Comparison of ENCODE assay signal across 8 cellular contexts in genomic region chr2:24360050-24360962, GRCh38. TPM values are rescaled to one million over a fixed set of nuclear protein-coding genes. Genes with fewer than 3 reads are reported as not detected.
DNase-seq lines count a peak whose midpoint lies in the region; ATAC-seq, FAIRE-seq and TF ChIP-seq lines count a peak whose summit lies in the region.

TSS of gene ITSN2 (minus strand) at chr2:24360536. CDS start at chr2:24328082, 32,454 bp downstream.

- DNase-seq in H9 (peak; percentile 82), M059J (ENCODE audit: low read depth) (peak; percentile 66), head of caudate nucleus (peak; percentile 28 to 91 (median 78)), pancreas (peak; percentile 78 to 94 (median 84)), thyroid gland (peak; percentile 88)
- DNase-seq in activated naive CD8-positive, alpha-beta T cell treated with anti-CD3 and anti-CD28 coated beads for 36 hours, result peak; percentile 89

- H3K14ac ChIP-seq in H9 (ENCODE audit: insufficient read depth, low read length), result peak within 1 kb of the TSS; percentile 82; the same call in 1 of the 2 replicates

- TF ChIP-seq CTCF in H9 (conservative IDR thresholded peaks at IDR 0.05) (no peak), SU-DHL-6 (IDR thresholded peaks at IDR 0.05; ENCODE audit: insufficient read depth, low read length, poor library complexity, severe bottlenecking) (no peak), pancreas (IDR thresholded peaks at IDR 0.05) (no peak), thyroid gland (IDR thresholded peaks at IDR 0.05) (no peak)

- no peak within 1 kb of the TSS for H2BK5ac ChIP-seq in H9 (ENCODE audit: insufficient read length, low read length)

- H3K56ac ChIP-seq in H9 (ENCODE audit: insufficient read length, low read depth, low read length), result no peak within 1 kb of the TSS

- no peaks in the 10 kb centered on the region; a peak in 1 of 5 replicates for H3K9me3 Mint-ChIP-seq in H9
- H3K9me3 Mint-ChIP-seq in activated naive CD8-positive, alpha-beta T cell treated with anti-CD3 and anti-CD28 coated beads for 36 hours, result peaks cover 3% of the 10 kb centered on the region

- H3K4me3 ChIP-seq in GM08714 (ENCODE audit: low read length) (peak within 1 kb of the TSS; percentile 99), SU-DHL-6 (ENCODE audit: insufficient read depth, low read length, poor library complexity, severe bottlenecking) (peak within 1 kb of the TSS; percentile 95), pancreas (peak within 1 kb of the TSS; percentile 80 to 99 (median 98)), thyroid gland (replicated peaks in 1 of 3) (peak within 1 kb of the TSS; percentile 81 to 98 (median 81))

- H2BK20ac ChIP-seq in H9 (ENCODE audit: low read depth, low read length, poor library complexity, severe bottlenecking), result no peak within 1 kb of the TSS

- no peak within 1 kb of the TSS for H4K91ac ChIP-seq in H9 (ENCODE audit: insufficient read length, low read depth, low read length)

- H3K27ac Mint-ChIP-seq in H9, result peak within 1 kb of the TSS in 2 of 3 experiments; percentile 27 to 49; a peak in 2 of 7 replicates
- H3K27ac Mint-ChIP-seq in activated naive CD8-positive, alpha-beta T cell treated with anti-CD3 and anti-CD28 coated beads for 36 hours, result peak within 1 kb of the TSS; percentile 91

- peaks cover 18% of the 10 kb centered on the region for H3K27me3 Mint-ChIP-seq in H9 (ENCODE audit: low read depth)
- no peaks in the 10 kb centered on the region for H3K27me3 Mint-ChIP-seq in activated naive CD8-positive, alpha-beta T cell treated with anti-CD3 and anti-CD28 coated beads for 36 hours

- H3K4me3 Mint-ChIP-seq in H9, result peak within 1 kb of the TSS; percentile 77 to 89
- peak within 1 kb of the TSS; percentile 82 for H3K4me3 Mint-ChIP-seq in activated naive CD8-positive, alpha-beta T cell treated with anti-CD3 and anti-CD28 coated beads for 36 hours

- H2BK15ac ChIP-seq in H9 (ENCODE audit: low read depth, low read length), result no peak within 1 kb of the TSS

- H3K9me2 ChIP-seq in SU-DHL-6 (replicated peaks; ENCODE audit: insufficient read depth, low read length), result no peaks in the 10 kb centered on the region

- H4K20me1 ChIP-seq in H9 (ENCODE audit: control insufficient read depth, insufficient read depth, insufficient read length), result no peaks in the 10 kb centered on the region
- no peaks in the 10 kb centered on the region for H4K20me1 ChIP-seq in SU-DHL-6 (ENCODE audit: low read depth, low read length)

- H3K27me3 ChIP-seq in H9 (ENCODE audit: insufficient read depth, low read length) (no peaks in the 10 kb centered on the region), SU-DHL-6 (ENCODE audit: low read length) (no peaks in the 10 kb centered on the region), pancreas (no peaks in the 10 kb centered on the region), thyroid gland (no peaks in the 10 kb centered on the region)

- H3K27ac ChIP-seq in H9 (ENCODE audit: insufficient read length, low read depth, low read length) (no peak within 1 kb of the TSS), SU-DHL-6 (ENCODE audit: low read depth, low read length) (peak within 1 kb of the TSS; percentile 69), pancreas (peak within 1 kb of the TSS; percentile 97 to 99 (median 98)), thyroid gland (peak within 1 kb of the TSS; percentile 95 to 97 (median 96))

- no peak within 1 kb of the TSS for H3K23ac ChIP-seq in H9 (ENCODE audit: insufficient read length, low read depth, low read length)

- no peak within 1 kb of the TSS for H2BK12ac ChIP-seq in H9 (ENCODE audit: insufficient read length, low read depth, low read length)

- no CpG with 5 or more reads among the region's 96 CpGs for WGBS in H9 (ENCODE audit: extremely low coverage, insufficient read length, low lambda C conversion rate)
- 1% methylated on average over 64 to 95 of the region's 96 CpGs for WGBS in pancreas, 2 donors
- WGBS in thyroid gland, 2 donors, result 1 to 6% methylated on average over 19 to 34 of the region's 96 CpGs

- H3K4ac ChIP-seq in H9 (ENCODE audit: low read depth, low read length), result no peak within 1 kb of the TSS

- H3K79me2 ChIP-seq in H9 (ENCODE audit: insufficient read depth, low read length) (no peaks in the 10 kb centered on the region), SU-DHL-6 (ENCODE audit: insufficient read depth, low read length) (peaks cover 45% of the 10 kb centered on the region)

- H3K36me3 ChIP-seq in SU-DHL-6 (ENCODE audit: low read length) (no peaks in the 10 kb centered on the region), pancreas (no peaks in the 10 kb centered on the region), thyroid gland (no peaks in the 10 kb centered on the region)

- H2AK5ac ChIP-seq in H9 (ENCODE audit: insufficient read length, low read length), result no peak within 1 kb of the TSS

- no peak within 1 kb of the TSS for H4K5ac ChIP-seq in H9 (ENCODE audit: insufficient read length, low read depth, low read length)

- no peak within 1 kb of the TSS for H4K8ac ChIP-seq in H9 (replicated peaks; ENCODE audit: insufficient read length, low read depth, low read length)

- H3K4me1 Mint-ChIP-seq in H9, result peaks cover 11 to 12% of the 10 kb centered on the region in 2 experiments
- H3K4me1 Mint-ChIP-seq in activated naive CD8-positive, alpha-beta T cell treated with anti-CD3 and anti-CD28 coated beads for 36 hours, result peaks cover 23% of the 10 kb centered on the region

- no peak within 1 kb of the TSS for H2BK120ac ChIP-seq in H9 (ENCODE audit: low read depth, low read length, poor library complexity, severe bottlenecking)

- no peak for FAIRE-seq in pancreas (lab: Jason Lieb, UNC)

- H3K9me3 ChIP-seq in H9 (ENCODE audit: control insufficient read depth, low read depth, low read length) (no peaks in the 10 kb centered on the region), SU-DHL-6 (ENCODE audit: insufficient read depth, low read length) (no peaks in the 10 kb centered on the region), pancreas (no peaks in the 10 kb centered on the region), thyroid gland (no peaks in the 10 kb centered on the region)

- H3K4me1 ChIP-seq in H9 (ENCODE audit: insufficient read depth, low read length) (no peaks in the 10 kb centered on the region; the same call in 1 of the 2 replicates), pancreas (peaks cover 0 to 25% (median 4%) of the 10 kb centered on the region in 3 donors), thyroid gland (peaks cover 10 to 23% of the 10 kb centered on the region in 2 donors)

- H3K9ac ChIP-seq in H9 (ENCODE audit: extremely low read depth, insufficient read length, low read length), result no peak within 1 kb of the TSS
- H3K9ac ChIP-seq in SU-DHL-6 (ENCODE audit: low read length), result peak within 1 kb of the TSS; percentile 93

- intact Hi-C loops in head of caudate nucleus (cut with DNase I), result no loop called here
- intact Hi-C loops in pancreas (cut with DNase I), result no loop called here
- intact Hi-C loops in thyroid gland (cut with DNase I), result no loop called here

- H3F3A ChIP-seq in SU-DHL-6 (ENCODE audit: insufficient read depth), result peaks cover 18% of the 10 kb centered on the region

- H3T11ph ChIP-seq in H9 (ENCODE audit: low read length), result no peak within 1 kb of the TSS

- H3K18ac ChIP-seq in H9 (ENCODE audit: insufficient read length, low read depth, low read length), result peak within 1 kb of the TSS; percentile 83

- H3K23me2 ChIP-seq in H9 (ENCODE audit: insufficient read length, low read depth, low read length, poor library complexity, severe bottlenecking), result no peaks in the 10 kb centered on the region

- peaks cover 0 to 3% (median 0%) of the 10 kb centered on the region in 3 experiments; a peak in 2 of 7 replicates for H3K36me3 Mint-ChIP-seq in H9 (ENCODE audit: insufficient read depth in 1 of 3, low read depth in 3 of 3)
- H3K36me3 Mint-ChIP-seq in activated naive CD8-positive, alpha-beta T cell treated with anti-CD3 and anti-CD28 coated beads for 36 hours, result peaks cover 12% of the 10 kb centered on the region

- TF ChIP-seq POLR2A in thyroid gland (IDR thresholded peaks at IDR 0.05), result peak; percentile 17 to 88

- ATAC-seq in pancreas, result peak; percentile 85 to 93 (median 90)

- no peaks in the 10 kb centered on the region for H3K79me1 ChIP-seq in H9 (ENCODE audit: insufficient read depth, low read depth, low read length, poor library complexity, severe bottlenecking)

- no peak within 1 kb of the TSS for H2AFZ ChIP-seq in H9 (ENCODE audit: low read length)
- peak within 1 kb of the TSS; percentile 95 for H2AFZ ChIP-seq in SU-DHL-6 (ENCODE audit: low read depth, low read length, severe bottlenecking)

- H3K4me2 ChIP-seq in H9 (ENCODE audit: insufficient read depth, insufficient read length, low read length), result peak within 1 kb of the TSS; percentile 74
- H3K4me2 ChIP-seq in SU-DHL-6 (ENCODE audit: low read depth, low read length, poor library complexity, severe bottlenecking), result peak within 1 kb of the TSS; percentile 74

RNA-seq across cellular contexts. Expression of gene ITSN2, which starts in this region (rescaled TPM):
- 17.0 and 17.1 TPM in 2 replicates for total RNA-seq in H9 (2021)
- total RNA-seq in M059J (2014; rRNA removed; shearing (Covaris generic)), result 10.1 and 13.5 TPM in 2 replicates
- total RNA-seq in activated naive CD8-positive, alpha-beta T cell treated with anti-CD3 and anti-CD28 coated beads for 36 hours, result 10 to 100 TPM; 46.2 to 46.9 TPM
- total RNA-seq in pancreas, result 10 to 100 TPM; 23.8 to 42.0 (median 33.8) TPM
- polyA plus RNA-seq in pancreas, result 10 to 100 TPM; 28.9 to 31.4 TPM
- total RNA-seq in thyroid gland, result 100 to 1,000 TPM; 107 to 198 (median 116) TPM
